ENCODE assay signal across 8 cellular contexts in genomic region chr1:6489799-6490180, GRCh38. TPM values are rescaled to one million over a fixed set of nuclear protein-coding genes. Genes with fewer than 3 reads are reported as not detected.
A peak's percentile ranks its signal among the peaks of the same experiment; 100 is the strongest.
DNase-seq lines count a peak whose midpoint lies in the region; ATAC-seq lines count a peak whose summit lies in the region.

No MANE protein-coding gene starts in this region.

- intact Hi-C loops in sciatic nerve (cut with DNase I) = no loop called here

- peak; percentile 91 for DNase-seq in COLO668 (lab: John Stamatoyannopoulos, UW; ENCODE audit: unreplicated experiment)
- DNase-seq in M059J (ENCODE audit: low read depth) = peak; percentile 67
- peak; percentile 48 to 83 (median 68) for DNase-seq in T-helper 1 cell
- DNase-seq in amniotic stem cell (lab: John Stamatoyannopoulos, UW) = peak; percentile 28
- DNase-seq in hepatic stellate cell (ENCODE audit: low spot score) = peak; percentile 94
- DNase-seq in sciatic nerve (ENCODE audit: low spot score) = peak; percentile 78

- ATAC-seq in GM21423 (IDR thresholded peaks at IDR 0.05; ENCODE audit: unreplicated experiment) (peak; percentile 58), sciatic nerve (peak; percentile 78), HG02763 (IDR thresholded peaks at IDR 0.05; ENCODE audit: unreplicated experiment) (no peak)

RNA-seq across cellular contexts. Expression of gene PLEKHG5, which starts 1.7 kb away (rescaled TPM):
- total RNA-seq in M059J (2014; rRNA removed; shearing (Covaris generic)) = 3.9 and 11.2 TPM in 2 replicates
- 77.7 TPM for total RNA-seq in sciatic nerve

RNA-seq across cellular contexts. Expression of gene TNFRSF25, which starts 23.8 kb away (rescaled TPM):
- 8.7 and 9.1 TPM in 2 replicates for total RNA-seq in M059J (2014; rRNA removed; shearing (Covaris generic))
- total RNA-seq in sciatic nerve = 52.0 TPM

Comparison
In these comparisons a context has a peak if more than half of its experiments do, and no peak if none do; other contexts are left out.
1. DNase-seq: peak in every context shown above with its lines; median percentile 94 in hepatic stellate cell; 91 in COLO668; 78 in sciatic nerve; 68 in T-helper 1 cell; 67 in M059J; 28 in amniotic stem cell.